In genomic region chr2:108586631-108587030, GRCh38 we compare ENCODE assay signal across 13 cellular contexts. TPM values are rescaled to one million over a fixed set of nuclear protein-coding genes. Genes with fewer than 3 reads are reported as not detected.
A peak's percentile ranks its signal among the peaks of the same experiment; 100 is the strongest.
DNase-seq lines count a peak whose midpoint lies in the region; FAIRE-seq and TF ChIP-seq lines count a peak whose summit lies in the region.
"Had no signal": no experiment of that assay in that cellular context is flagged by ENCODE, and none has a peak within 500 bp of the region (broad histone marks: within the 10 kb centered on the region; RNA-seq: fewer than 3 reads in every experiment).

No MANE protein-coding gene starts in this region.

- peaks cover 44% of the 10 kb centered on the region for H3K79me2 ChIP-seq in fibroblast of lung (ENCODE audit: control insufficient read depth, insufficient read depth, low read length)

- no peaks in the 10 kb centered on the region for H3K27me3 ChIP-seq in cardiac muscle cell
- no peaks in the 10 kb centered on the region for H3K27me3 ChIP-seq in fibroblast of lung (ENCODE audit: control insufficient read depth, insufficient read depth, low read length)
- H3K27me3 ChIP-seq in ovary: no peaks in the 10 kb centered on the region

- H3K4me1 ChIP-seq in cardiac muscle cell (ENCODE audit: low read depth) (peaks cover 22% of the 10 kb centered on the region), fibroblast of lung (ENCODE audit: control insufficient read depth, extremely low read depth, insufficient read depth, low read length) (peaks cover 16% of the 10 kb centered on the region), ovary (ENCODE audit: insufficient read depth) (peaks cover 9% of the 10 kb centered on the region)

- no peaks in the 10 kb centered on the region for H4K20me1 ChIP-seq in fibroblast of lung (ENCODE audit: control insufficient read depth, extremely low read depth, insufficient read depth, low read length)

- TF ChIP-seq EP300 in ovary (IDR thresholded peaks at IDR 0.05): no peak

- H3K4me3 ChIP-seq in cardiac muscle cell: no peak overlapping the region
- H3K4me3 ChIP-seq in fibroblast of lung (replicated peaks in 1 of 4; ENCODE audit: control extremely low read depth in 1 of 4, insufficient read depth in 1 of 4, low read depth in 3 of 4, low read length in 4 of 4): no peak overlapping the region
- H3K4me3 ChIP-seq in ovary: no peak overlapping the region

- H3K36me3 ChIP-seq in cardiac muscle cell (no peaks in the 10 kb centered on the region), fibroblast of lung (ENCODE audit: control insufficient read depth, insufficient read depth, low read length) (no peaks in the 10 kb centered on the region), ovary (no peaks in the 10 kb centered on the region)

- no peak for FAIRE-seq in H54 (lab: Jason Lieb, UNC)
- FAIRE-seq: GM12891 had no signal

- no peak for TF ChIP-seq CTCF in cardiac muscle cell (IDR thresholded peaks at IDR 0.05; ENCODE audit: low read depth, low read length)
- no peak for TF ChIP-seq CTCF in fibroblast of lung (conservative IDR thresholded peaks at IDR 0.05 in 1 of 2, IDR thresholded peaks at IDR 0.05 in 1 of 2; ENCODE audit: low read depth in 1 of 2, low read length in 2 of 2)
- no peak for TF ChIP-seq CTCF in ovary (IDR thresholded peaks at IDR 0.05)

- H3K27ac ChIP-seq in cardiac muscle cell (peak overlapping the region; percentile 26), fibroblast of lung (ENCODE audit: insufficient read depth, low read length) (peak overlapping the region; percentile 35), ovary (peak overlapping the region; percentile 9 to 32)
- H3K27ac ChIP-seq: KMS-11 had no signal

- in situ Hi-C loops in ACHN (cut with HindIII; ENCODE audit: low pct_ligation_motif_present, low pct_unique_long_range_greater_than_20kb, low sequenced_read_pairs): no loop called here

- TF ChIP-seq POLR2A in ovary (IDR thresholded peaks at IDR 0.05) (no peak), H54 (IDR thresholded peaks at IDR 0.05; ENCODE audit: low read depth, low read length) (no peak)

- H3K4me2 ChIP-seq in fibroblast of lung (ENCODE audit: extremely low read depth, insufficient read depth, low read length): no peak overlapping the region
- H3K4me2 ChIP-seq: KMS-11 had no signal

- no peak overlapping the region for H2AFZ ChIP-seq in fibroblast of lung (ENCODE audit: low read length)

- DNase-seq in cardiac muscle cell (ENCODE audit: low read depth in 1 of 2, low spot score in 1 of 2) (no peak), cardiac septum (ENCODE audit: low spot score) (no peak), fibroblast of lung (ENCODE audit: low read depth in 2 of 2) (no peak), ovary (no peak), T1000 (lab: John Stamatoyannopoulos, UW) (no peak), ACHN (no peak), H54 (ENCODE audit: insufficient read length, low spot score) (no peak), NCI-H774 (lab: John Stamatoyannopoulos, UW) (no peak)
- DNase-seq: activated B cell treated with CpG ODN at 0.5 μM for 24 hours; activated T-cell treated with anti-CD3 and anti-CD28 coated beads, Interleukin-2, amount 50 U/mL, for 24 hours; DMS79 had no signal

- H3K9me3 ChIP-seq in cardiac muscle cell (ENCODE audit: low read depth) (no peaks in the 10 kb centered on the region), fibroblast of lung (ENCODE audit: control insufficient read depth, insufficient read depth, low read depth, low read length) (no peaks in the 10 kb centered on the region), ovary (no peaks in the 10 kb centered on the region)

- no peak overlapping the region for H3K9ac ChIP-seq in fibroblast of lung (ENCODE audit: insufficient read depth, low read length)
- H3K9ac ChIP-seq: KMS-11 had no signal

- intact Hi-C loops in cardiac septum (cut with DNase I) (loop anchor here (5.0 kb wide), 1 partner anchor 51 kb away; no protein-coding TSS in a partner anchor), ovary (cut with DNase I) (loop anchor here in 3 of 4 donors (10.0 kb wide), 4 partner anchors 52 to 392 kb away; partner anchors contain the start of gene LIMS1 (in 1 of the 3))

- WGBS in ovary, 3 donors: 4 to 7% (median 5%) methylated on average over 5 of the region's 5 CpGs

RNA-seq across cellular contexts. Expression of gene LIMS1, which starts 52.4 kb away (rescaled TPM):
- total RNA-seq in cardiac muscle cell (34.0 and 56.8 TPM in 2 replicates), cardiac septum (121 TPM), fibroblast of lung (52.7 and 63.7 TPM in 2 replicates), ovary (10 to 100 TPM; 36.2 to 91.1 (median 52.4) TPM)
- polyA plus RNA-seq in cardiac muscle cell (29.8 and 34.6 TPM in 2 replicates), fibroblast of lung (100 and 108 TPM in 2 replicates), ovary (10 to 100 TPM; 38.8 to 39.8 TPM)
- polyA plus RNA-seq in fibroblast of lung (2012): 50.2 and 61.0 TPM in 2 replicates
- 84.0 and 84.7 TPM in 2 replicates for polyA minus RNA-seq in fibroblast of lung (ENCODE audit: low replicate concordance)
